ENCODE assay signal across 26 cellular contexts in the genomic region with DNA sequence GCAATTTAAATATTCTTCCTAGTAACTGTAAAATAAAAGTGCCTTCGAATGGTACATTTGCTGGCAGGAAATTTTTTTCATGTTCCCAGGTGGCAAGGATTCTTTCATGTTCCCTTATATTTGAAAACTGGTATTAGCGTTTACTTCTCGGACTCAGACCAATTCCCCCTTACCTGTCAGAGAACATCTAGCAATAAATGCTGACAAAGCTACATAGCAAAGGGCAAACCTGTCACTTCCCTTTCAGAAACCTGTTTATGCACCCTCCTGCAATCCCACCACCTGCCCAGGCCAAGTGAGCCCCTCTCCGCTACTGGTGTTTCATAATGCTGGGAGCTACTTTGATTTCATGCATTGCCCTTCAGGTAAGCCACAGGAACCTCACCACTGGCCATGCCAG.
"Had no signal": no experiment of that assay in that cellular context is flagged by ENCODE, and none has a peak within 500 bp of the region (broad histone marks: within the 10 kb centered on the region; RNA-seq: fewer than 3 reads in every experiment).

No MANE protein-coding gene starts in this region.

- H3K9me3 Mint-ChIP-seq: immature natural killer cell; naive thymus-derived CD8-positive, alpha-beta T cell; neural progenitor cell; stimulated activated naive B cell treated with anti-CD40 and anti-IgM and Interleukin-4, amounts not matched to agents 10 μg/mL and 1 μg/mL and 100 μg/mL, for 72 hours had no signal

- H3K27ac ChIP-seq: left lung, lower lobe of right lung, neural progenitor cell, neutrophil, parathyroid adenoma, right atrium auricular region, right lobe of liver, stomach, testis, thyroid gland, transverse colon, upper lobe of right lung had no signal

- H3K36me3 ChIP-seq: left lung, lower lobe of right lung, neural progenitor cell, neutrophil, right atrium auricular region, right lobe of liver, stomach, thyroid gland, transverse colon, upper lobe of right lung had no signal

- H3K9ac ChIP-seq: neural progenitor cell, parathyroid adenoma had no signal

- DNase-seq: hypothalamus; immature natural killer cell; kidney; left colon; left lung; lower lobe of right lung; mammary epithelial cell; mesenchymal stem cell; naive thymus-derived CD8-positive, alpha-beta T cell; nephron progenitor cell; occipital lobe; right lobe of liver; stimulated activated CD4-positive, alpha-beta T cell treated with anti-CD3 and anti-CD28 coated beads, Interleukin-1b, Interleukin-23, amount 100 ng/mL, for 48 hours; stimulated activated CD4-positive, alpha-beta T cell treated with anti-CD3 and anti-CD28 coated beads, Interleukin-2, amount 100 ng/mL, for 48 hours; stimulated activated naive B cell treated with anti-CD40 and anti-IgM and Interleukin-4, amounts not matched to agents 10 μg/mL and 1 μg/mL and 100 μg/mL, for 72 hours; stimulated activated naive CD8-positive, alpha-beta T cell treated with anti-CD3 and anti-CD28 coated beads, Interleukin-15, Interleukin-2, amounts not matched to agents 100 U/mL and 50 U/mL, for 24 hours; stomach; testis; thyroid gland; transverse colon; upper lobe of right lung had no signal

- H3K27ac Mint-ChIP-seq: immature natural killer cell; naive thymus-derived CD8-positive, alpha-beta T cell; nephron progenitor cell; neural progenitor cell; stimulated activated naive B cell treated with anti-CD40 and anti-IgM and Interleukin-4, amounts not matched to agents 10 μg/mL and 1 μg/mL and 100 μg/mL, for 72 hours had no signal

- ATAC-seq: left colon; left lung; lower lobe of right lung; naive thymus-derived CD8-positive, alpha-beta T cell; right lobe of liver; stimulated activated naive B cell treated with anti-CD40 and anti-IgM and Interleukin-4, amounts not matched to agents 10 μg/mL and 1 μg/mL and 100 μg/mL, for 72 hours; stimulated activated naive CD8-positive, alpha-beta T cell treated with anti-CD3 and anti-CD28 coated beads, Interleukin-15, Interleukin-2, amounts not matched to agents 100 U/mL and 50 U/mL, for 24 hours; upper lobe of right lung had no signal

- H3K36me3 Mint-ChIP-seq: immature natural killer cell; naive thymus-derived CD8-positive, alpha-beta T cell; neural progenitor cell; stimulated activated naive B cell treated with anti-CD40 and anti-IgM and Interleukin-4, amounts not matched to agents 10 μg/mL and 1 μg/mL and 100 μg/mL, for 72 hours had no signal

- H3K4me2 ChIP-seq: neural progenitor cell, smooth muscle cell had no signal

- H3K4me1 Mint-ChIP-seq: immature natural killer cell; stimulated activated naive B cell treated with anti-CD40 and anti-IgM and Interleukin-4, amounts not matched to agents 10 μg/mL and 1 μg/mL and 100 μg/mL, for 72 hours had no signal

- H3K9me3 ChIP-seq: left lung, lower lobe of right lung, neutrophil, right atrium auricular region, right lobe of liver, stomach, testis, thyroid gland, transverse colon, upper lobe of right lung had no signal

- H3K4me3 ChIP-seq: left lung, lower lobe of right lung, neural progenitor cell, right atrium auricular region, right lobe of liver, smooth muscle cell, stomach, testis, thyroid gland, transverse colon, upper lobe of right lung had no signal

- H3K4me3 Mint-ChIP-seq: immature natural killer cell; naive thymus-derived CD8-positive, alpha-beta T cell; nephron progenitor cell; neural progenitor cell; stimulated activated naive B cell treated with anti-CD40 and anti-IgM and Interleukin-4, amounts not matched to agents 10 μg/mL and 1 μg/mL and 100 μg/mL, for 72 hours had no signal

- H3K27me3 ChIP-seq: left lung, neutrophil, right atrium auricular region, right lobe of liver, stomach, testis, thyroid gland, transverse colon, upper lobe of right lung had no signal

- H3K79me2 ChIP-seq: parathyroid adenoma had no signal

- H2AFZ ChIP-seq: neural progenitor cell, parathyroid adenoma had no signal

- H3K4me1 ChIP-seq: left lung, lower lobe of right lung, neural progenitor cell, parathyroid adenoma, right atrium auricular region, right lobe of liver, stomach, testis, thyroid gland, transverse colon, upper lobe of right lung had no signal
